31 cellular contexts compared by ENCODE assay signal in genomic region chr3:101303836-101304235, GRCh38.
"Had no signal": no experiment of that assay in that cellular context is flagged by ENCODE, and none has a peak within 500 bp of the region (broad histone marks: within the 10 kb centered on the region; RNA-seq: fewer than 3 reads in every experiment).

No MANE protein-coding gene starts in this region.

- H3K36me3 ChIP-seq: brain microvascular endothelial cell, cardiac muscle cell, Peyer's patch had no signal

- H3K27me3 Mint-ChIP-seq: activated CD4-positive, alpha-beta memory T cell treated with anti-CD3 and anti-CD28 coated beads, Interleukin-2, amount 10 ng/mL, durations not matched to agents 7 days and 5 days; activated CD8-positive, alpha-beta memory T cell treated with anti-CD3 and anti-CD28 coated beads, Interleukin-2, amount 10 ng/mL, durations not matched to agents 7 days and 5 days; activated naive CD4-positive, alpha-beta T cell treated with anti-CD3 and anti-CD28 coated beads, Interleukin-2, amount 10 ng/mL, durations not matched to agents 7 days and 5 days; activated naive CD8-positive, alpha-beta T cell; activated naive CD8-positive, alpha-beta T cell treated with anti-CD3 and anti-CD28 coated beads, Interleukin-2, amount 50 U/mL, for 24 hours had no signal

- ATAC-seq: activated naive CD8-positive, alpha-beta T cell treated with anti-CD3 and anti-CD28 coated beads, Interleukin-2, amount 50 U/mL, for 24 hours; K562; Right ventricle myocardium inferior had no signal

- H3K27me3 ChIP-seq: brain microvascular endothelial cell, cardiac muscle cell, Peyer's patch had no signal

- H3K4me3 Mint-ChIP-seq: activated CD4-positive, alpha-beta memory T cell treated with anti-CD3 and anti-CD28 coated beads, Interleukin-2, amount 10 ng/mL, durations not matched to agents 7 days and 5 days; activated naive CD4-positive, alpha-beta T cell treated with anti-CD3 and anti-CD28 coated beads, Interleukin-2, amount 10 ng/mL, durations not matched to agents 7 days and 5 days; activated naive CD8-positive, alpha-beta T cell; activated naive CD8-positive, alpha-beta T cell treated with anti-CD3 and anti-CD28 coated beads, Interleukin-2, amount 50 U/mL, for 24 hours had no signal

- H3K4me1 Mint-ChIP-seq: activated CD4-positive, alpha-beta memory T cell treated with anti-CD3 and anti-CD28 coated beads, Interleukin-2, amount 10 ng/mL, durations not matched to agents 7 days and 5 days; activated naive CD4-positive, alpha-beta T cell treated with anti-CD3 and anti-CD28 coated beads, Interleukin-2, amount 10 ng/mL, durations not matched to agents 7 days and 5 days; activated naive CD8-positive, alpha-beta T cell treated with anti-CD3 and anti-CD28 coated beads, Interleukin-2, amount 50 U/mL, for 24 hours had no signal

- H3K4me3 ChIP-seq: cardiac muscle cell, K562, Peyer's patch, SK-N-MC had no signal

- H3K27ac ChIP-seq: brain microvascular endothelial cell, cardiac muscle cell, Peyer's patch, RWPE1, SK-N-MC, WERI-Rb-1 had no signal

- H3K27ac Mint-ChIP-seq: activated CD4-positive, alpha-beta memory T cell treated with anti-CD3 and anti-CD28 coated beads, Interleukin-2, amount 10 ng/mL, durations not matched to agents 7 days and 5 days; activated CD8-positive, alpha-beta memory T cell treated with anti-CD3 and anti-CD28 coated beads, Interleukin-2, amount 10 ng/mL, durations not matched to agents 7 days and 5 days; activated naive CD4-positive, alpha-beta T cell treated with anti-CD3 and anti-CD28 coated beads, Interleukin-2, amount 10 ng/mL, durations not matched to agents 7 days and 5 days; activated naive CD8-positive, alpha-beta T cell; activated naive CD8-positive, alpha-beta T cell treated with anti-CD3 and anti-CD28 coated beads, Interleukin-2, amount 50 U/mL, for 24 hours had no signal

- FAIRE-seq: K562 had no signal

- DNase-seq: activated CD4-positive, alpha-beta memory T cell treated with anti-CD3 and anti-CD28 coated beads, Interleukin-2, amount 10 ng/mL, durations not matched to agents 7 days and 5 days; activated CD4-positive, alpha-beta T cell treated with anti-CD3 and anti-CD28 coated beads for 1 hour; activated CD4-positive, alpha-beta T cell treated with anti-CD3 and anti-CD28 coated beads for 48 hours; activated CD4-positive, CD25-positive, alpha-beta regulatory T cell; activated CD8-positive, alpha-beta memory T cell treated with anti-CD3 and anti-CD28 coated beads for 24 hours; activated CD8-positive, alpha-beta memory T cell treated with anti-CD3 and anti-CD28 coated beads, Interleukin-2, amount 10 ng/mL, durations not matched to agents 7 days and 5 days; activated CD8-positive, alpha-beta memory T cell treated with anti-CD3 and anti-CD28 coated beads, Interleukin-2, amount 50 U/mL, for 48 hours; activated effector memory CD4-positive, alpha-beta T cell treated with Interleukin-2 at 50 U/mL for 16 hours; activated naive CD4-positive, alpha-beta T cell treated with anti-CD3 and anti-CD28 coated beads, Interleukin-2, amount 10 ng/mL, durations not matched to agents 7 days and 5 days; activated naive CD8-positive, alpha-beta T cell treated with anti-CD3 and anti-CD28 coated beads, Interleukin-2, amount 50 U/mL, for 24 hours; activated T-cell treated with anti-CD3 and anti-CD28 coated beads, Interleukin-2, amount 50 U/mL, for 48 hours; anterior cingulate cortex; brain microvascular endothelial cell; NCI-H1048; NCI-H1105 treated with DMSO at 0.1 percent for 48 hours; NCI-H1436; NCI-H1694; NCI-H1930; NCI-H2081 treated with DMSO at 0.1 percent for 48 hours; NCI-H226; NCI-H524 treated with DMSO at 0.1 percent for 48 hours; Peyer's patch; SIG-M5; T1000; WERI-Rb-1 had no signal
